Comparison of ENCODE assay signal across 1 cellular context in the genomic region with DNA sequence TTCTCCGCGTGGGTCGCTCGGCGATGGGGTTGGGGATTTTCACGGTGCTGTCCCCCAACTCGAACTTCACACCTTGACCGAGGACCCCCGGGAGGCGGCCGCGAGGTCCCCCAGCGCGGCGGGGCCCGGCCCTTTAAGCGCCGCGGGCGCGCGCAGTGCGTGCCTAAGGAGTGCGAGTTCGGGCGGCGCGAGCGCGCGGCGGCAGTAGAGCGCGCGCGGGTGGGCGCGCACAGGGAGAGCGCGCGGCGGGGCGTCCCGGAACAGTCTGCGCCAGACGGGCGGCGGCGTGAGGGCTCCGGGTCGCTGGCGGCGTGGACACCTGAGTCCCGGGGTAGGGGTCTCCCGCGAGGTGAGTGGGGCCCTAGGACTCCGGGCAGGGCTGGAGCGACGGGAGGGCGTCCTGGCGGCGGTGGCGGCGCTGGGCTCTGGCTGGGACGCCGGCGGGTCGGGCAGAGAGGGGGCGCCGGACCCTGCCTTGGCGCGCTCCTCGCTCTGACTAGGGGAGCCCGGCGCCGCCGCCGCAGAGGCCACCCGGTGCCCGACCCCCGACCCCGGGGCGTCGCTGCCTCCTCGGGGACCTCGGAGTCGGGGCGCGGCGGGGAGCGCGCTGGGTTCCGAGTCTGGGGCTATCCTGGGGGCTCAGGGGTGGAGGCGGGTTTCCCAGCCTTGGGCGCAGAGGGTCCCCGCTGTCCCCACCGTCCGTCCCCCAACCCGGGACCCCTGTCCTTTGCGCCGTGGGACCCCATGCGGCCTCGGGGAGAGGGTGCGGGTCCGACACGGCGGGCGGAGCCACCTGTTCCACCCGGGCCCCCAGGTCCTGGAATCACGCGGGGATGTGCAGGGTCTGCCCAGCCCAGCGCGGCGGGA.
TF ChIP-seq lines count a peak whose summit lies in the region.

A gene with protein sequence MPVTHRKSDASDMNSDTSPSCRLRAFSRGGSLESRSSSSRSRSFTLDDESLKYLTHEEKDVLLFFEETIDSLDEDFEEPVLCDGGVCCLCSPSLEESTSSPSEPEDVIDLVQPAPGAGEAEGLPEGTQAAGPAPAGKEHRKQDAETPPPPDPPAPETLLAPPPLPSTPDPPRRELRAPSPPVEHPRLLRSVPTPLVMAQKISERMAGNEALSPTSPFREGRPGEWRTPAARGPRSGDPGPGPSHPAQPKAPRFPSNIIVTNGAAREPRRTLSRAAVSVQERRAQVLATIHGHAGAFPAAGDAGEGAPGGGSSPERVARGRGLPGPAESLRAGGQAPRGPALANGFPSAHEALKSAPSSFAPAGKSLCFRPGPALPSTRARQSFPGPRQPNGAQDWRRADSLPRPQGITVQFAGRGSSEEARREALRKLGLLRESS (plus strand): TSS at position 235 of the 867 bp plus-strand sequence. CDS start 28,722 bp downstream, outside the sequence.

TF ChIP-seq in HepG2, 621 proteins besides CTCF, POLR2A, EP300 and RAD21 (continued from another document and continues in another):
- TF ChIP-seq, protein P1, sequence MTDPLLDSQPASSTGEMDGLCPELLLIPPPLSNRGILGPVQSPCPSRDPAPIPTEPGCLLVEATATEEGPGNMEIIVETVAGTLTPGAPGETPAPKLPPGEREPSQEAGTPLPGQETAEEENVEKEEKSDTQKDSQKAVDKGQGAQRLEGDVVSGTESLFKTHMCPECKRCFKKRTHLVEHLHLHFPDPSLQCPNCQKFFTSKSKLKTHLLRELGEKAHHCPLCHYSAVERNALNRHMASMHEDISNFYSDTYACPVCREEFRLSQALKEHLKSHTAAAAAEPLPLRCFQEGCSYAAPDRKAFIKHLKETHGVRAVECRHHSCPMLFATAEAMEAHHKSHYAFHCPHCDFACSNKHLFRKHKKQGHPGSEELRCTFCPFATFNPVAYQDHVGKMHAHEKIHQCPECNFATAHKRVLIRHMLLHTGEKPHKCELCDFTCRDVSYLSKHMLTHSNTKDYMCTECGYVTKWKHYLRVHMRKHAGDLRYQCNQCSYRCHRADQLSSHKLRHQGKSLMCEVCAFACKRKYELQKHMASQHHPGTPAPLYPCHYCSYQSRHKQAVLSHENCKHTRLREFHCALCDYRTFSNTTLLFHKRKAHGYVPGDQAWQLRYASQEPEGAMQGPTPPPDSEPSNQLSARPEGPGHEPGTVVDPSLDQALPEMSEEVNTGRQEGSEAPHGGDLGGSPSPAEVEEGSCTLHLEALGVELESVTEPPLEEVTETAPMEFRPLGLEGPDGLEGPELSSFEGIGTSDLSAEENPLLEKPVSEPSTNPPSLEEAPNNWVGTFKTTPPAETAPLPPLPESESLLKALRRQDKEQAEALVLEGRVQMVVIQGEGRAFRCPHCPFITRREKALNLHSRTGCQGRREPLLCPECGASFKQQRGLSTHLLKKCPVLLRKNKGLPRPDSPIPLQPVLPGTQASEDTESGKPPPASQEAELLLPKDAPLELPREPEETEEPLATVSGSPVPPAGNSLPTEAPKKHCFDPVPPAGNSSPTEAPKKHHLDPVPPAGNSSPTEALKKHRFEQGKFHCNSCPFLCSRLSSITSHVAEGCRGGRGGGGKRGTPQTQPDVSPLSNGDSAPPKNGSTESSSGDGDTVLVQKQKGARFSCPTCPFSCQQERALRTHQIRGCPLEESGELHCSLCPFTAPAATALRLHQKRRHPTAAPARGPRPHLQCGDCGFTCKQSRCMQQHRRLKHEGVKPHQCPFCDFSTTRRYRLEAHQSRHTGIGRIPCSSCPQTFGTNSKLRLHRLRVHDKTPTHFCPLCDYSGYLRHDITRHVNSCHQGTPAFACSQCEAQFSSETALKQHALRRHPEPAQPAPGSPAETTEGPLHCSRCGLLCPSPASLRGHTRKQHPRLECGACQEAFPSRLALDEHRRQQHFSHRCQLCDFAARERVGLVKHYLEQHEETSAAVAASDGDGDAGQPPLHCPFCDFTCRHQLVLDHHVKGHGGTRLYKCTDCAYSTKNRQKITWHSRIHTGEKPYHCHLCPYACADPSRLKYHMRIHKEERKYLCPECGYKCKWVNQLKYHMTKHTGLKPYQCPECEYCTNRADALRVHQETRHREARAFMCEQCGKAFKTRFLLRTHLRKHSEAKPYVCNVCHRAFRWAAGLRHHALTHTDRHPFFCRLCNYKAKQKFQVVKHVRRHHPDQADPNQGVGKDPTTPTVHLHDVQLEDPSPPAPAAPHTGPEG (CRISPR knock-in tag; IDR thresholded peaks at IDR 0.05): no peak
- TF ChIP-seq SOX13 (IDR thresholded peaks at IDR 0.05): no peak
- TF ChIP-seq SOX13 (CRISPR knock-in tag; conservative IDR thresholded peaks at IDR 0.05 in 1 of 2, IDR thresholded peaks at IDR 0.05 in 1 of 2): no peak
- TF ChIP-seq TBP (CRISPR knock-in tag; IDR thresholded peaks at IDR 0.05): no peak
- TF ChIP-seq ZNF335 (CRISPR knock-in tag; IDR thresholded peaks at IDR 0.05): no peak
- TF ChIP-seq ZNF816 (CRISPR knock-in tag; IDR thresholded peaks at IDR 0.05; ENCODE audit: borderline replicate concordance): no peak
- TF ChIP-seq HNRNPH1 (optimal IDR thresholded peaks at IDR 0.05; ENCODE audit: low read depth, low read length): no peak
- TF ChIP-seq, protein P2, sequence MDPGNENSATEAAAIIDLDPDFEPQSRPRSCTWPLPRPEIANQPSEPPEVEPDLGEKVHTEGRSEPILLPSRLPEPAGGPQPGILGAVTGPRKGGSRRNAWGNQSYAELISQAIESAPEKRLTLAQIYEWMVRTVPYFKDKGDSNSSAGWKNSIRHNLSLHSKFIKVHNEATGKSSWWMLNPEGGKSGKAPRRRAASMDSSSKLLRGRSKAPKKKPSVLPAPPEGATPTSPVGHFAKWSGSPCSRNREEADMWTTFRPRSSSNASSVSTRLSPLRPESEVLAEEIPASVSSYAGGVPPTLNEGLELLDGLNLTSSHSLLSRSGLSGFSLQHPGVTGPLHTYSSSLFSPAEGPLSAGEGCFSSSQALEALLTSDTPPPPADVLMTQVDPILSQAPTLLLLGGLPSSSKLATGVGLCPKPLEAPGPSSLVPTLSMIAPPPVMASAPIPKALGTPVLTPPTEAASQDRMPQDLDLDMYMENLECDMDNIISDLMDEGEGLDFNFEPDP (CRISPR knock-in tag; conservative IDR thresholded peaks at IDR 0.05): no peak
- TF ChIP-seq ZNF34 (CRISPR knock-in tag; IDR thresholded peaks at IDR 0.05; ENCODE audit: borderline replicate concordance): no peak
- TF ChIP-seq ZBTB38 (CRISPR knock-in tag; IDR thresholded peaks at IDR 0.05): no peak
- no peak for TF ChIP-seq MTA3 (CRISPR knock-in tag; IDR thresholded peaks at IDR 0.05)
- TF ChIP-seq ZFP1 (CRISPR knock-in tag; IDR thresholded peaks at IDR 0.05): no peak
- no peak for TF ChIP-seq CREB1 (IDR thresholded peaks at IDR 0.05)
- no peak for TF ChIP-seq CREB1 (CRISPR knock-in tag; IDR thresholded peaks at IDR 0.05)
- no peak for TF ChIP-seq MIXL1 (CRISPR knock-in tag; IDR thresholded peaks at IDR 0.05)
- TF ChIP-seq SUZ12 (IDR thresholded peaks at IDR 0.05; ENCODE audit: low read depth, low read length): no peak
- no peak; the same call in 1 of the 2 replicates for TF ChIP-seq RXRA (CRISPR knock-in tag; IDR thresholded peaks at IDR 0.05)
- TF ChIP-seq KMT2A (CRISPR knock-in tag; IDR thresholded peaks at IDR 0.05): no peak
- TF ChIP-seq TEAD3 (CRISPR knock-in tag; optimal IDR thresholded peaks at IDR 0.05; ENCODE audit: borderline replicate concordance): no peak
- TF ChIP-seq STAG1 (CRISPR knock-in tag; IDR thresholded peaks at IDR 0.05): no peak
- no peak for TF ChIP-seq ZNF546 (CRISPR knock-in tag; conservative IDR thresholded peaks at IDR 0.05)
- TF ChIP-seq ZNF747 (CRISPR knock-in tag; IDR thresholded peaks at IDR 0.05; ENCODE audit: borderline replicate concordance): no peak
- TF ChIP-seq NFYB (CRISPR knock-in tag; IDR thresholded peaks at IDR 0.05): no peak
- no peak for TF ChIP-seq ZNF652 (CRISPR knock-in tag; IDR thresholded peaks at IDR 0.05; ENCODE audit: borderline replicate concordance, low read depth)
- TF ChIP-seq ZNF792 (CRISPR knock-in tag; IDR thresholded peaks at IDR 0.05): no peak; the same call in 1 of the 2 replicates
- TF ChIP-seq HNF4G (IDR thresholded peaks at IDR 0.05; ENCODE audit: borderline replicate concordance, low read depth, low read length): no peak
- TF ChIP-seq HNF4G (CRISPR knock-in tag; IDR thresholded peaks at IDR 0.05; ENCODE audit: borderline replicate concordance, low read depth): no peak
- TF ChIP-seq, protein P3, sequence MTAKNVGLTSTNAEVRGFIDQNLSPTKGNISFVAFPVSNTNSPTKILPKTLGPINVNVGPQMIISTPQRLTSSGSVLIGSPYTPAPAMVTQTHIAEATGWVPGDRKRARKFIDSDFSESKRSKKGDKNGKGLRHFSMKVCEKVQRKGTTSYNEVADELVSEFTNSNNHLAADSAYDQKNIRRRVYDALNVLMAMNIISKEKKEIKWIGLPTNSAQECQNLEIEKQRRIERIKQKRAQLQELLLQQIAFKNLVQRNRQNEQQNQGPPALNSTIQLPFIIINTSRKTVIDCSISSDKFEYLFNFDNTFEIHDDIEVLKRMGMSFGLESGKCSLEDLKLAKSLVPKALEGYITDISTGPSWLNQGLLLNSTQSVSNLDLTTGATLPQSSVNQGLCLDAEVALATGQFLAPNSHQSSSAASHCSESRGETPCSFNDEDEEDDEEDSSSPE (CRISPR knock-in tag; IDR thresholded peaks at IDR 0.05): 0 out of 2 replicates have a peak, but pooled peaks have one; percentile 39
- TF ChIP-seq, protein P4, sequence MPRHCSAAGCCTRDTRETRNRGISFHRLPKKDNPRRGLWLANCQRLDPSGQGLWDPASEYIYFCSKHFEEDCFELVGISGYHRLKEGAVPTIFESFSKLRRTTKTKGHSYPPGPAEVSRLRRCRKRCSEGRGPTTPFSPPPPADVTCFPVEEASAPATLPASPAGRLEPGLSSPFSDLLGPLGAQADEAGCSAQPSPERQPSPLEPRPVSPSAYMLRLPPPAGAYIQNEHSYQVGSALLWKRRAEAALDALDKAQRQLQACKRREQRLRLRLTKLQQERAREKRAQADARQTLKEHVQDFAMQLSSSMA (CRISPR knock-in tag; IDR thresholded peaks at IDR 0.05): 0 out of 2 replicates have a peak, but pooled peaks have one; percentile 62
- no peak for TF ChIP-seq ZMYM2 (CRISPR knock-in tag; IDR thresholded peaks at IDR 0.05)
- TF ChIP-seq ZSCAN12 (CRISPR knock-in tag; IDR thresholded peaks at IDR 0.05): no peak
- no peak for TF ChIP-seq ZNF24 (IDR thresholded peaks at IDR 0.05)
- 0 out of 2 replicates have a peak, but pooled peaks have one; percentile 26 for TF ChIP-seq TOPORS (CRISPR knock-in tag; IDR thresholded peaks at IDR 0.05)
- no peak for TF ChIP-seq ZNF670 (CRISPR knock-in tag; IDR thresholded peaks at IDR 0.05; ENCODE audit: borderline replicate concordance)
- no peak for TF ChIP-seq POLR2AphosphoS2 (IDR thresholded peaks at IDR 0.05; ENCODE audit: low read depth, low read length)
- TF ChIP-seq SRSF1 (optimal IDR thresholded peaks at IDR 0.05; ENCODE audit: low read depth, low read length): no peak
- TF ChIP-seq NCOA1 (CRISPR knock-in tag; IDR thresholded peaks at IDR 0.05): no peak
- TF ChIP-seq ZNF331 (CRISPR knock-in tag; IDR thresholded peaks at IDR 0.05): peak; percentile 24; the same call in 1 of the 2 replicates
- no peak for TF ChIP-seq ZNF75D (CRISPR knock-in tag; IDR thresholded peaks at IDR 0.05; ENCODE audit: borderline replicate concordance)
- no peak for TF ChIP-seq TP53 (CRISPR knock-in tag; conservative IDR thresholded peaks at IDR 0.05)
- no peak; the same call in 1 of the 2 replicates for TF ChIP-seq ZNF782 (CRISPR knock-in tag; IDR thresholded peaks at IDR 0.05; ENCODE audit: borderline replicate concordance)
- TF ChIP-seq ZNF484 (CRISPR knock-in tag; IDR thresholded peaks at IDR 0.05; ENCODE audit: borderline replicate concordance, low read depth): no peak
- no peak for TF ChIP-seq ZNF598 (CRISPR knock-in tag; IDR thresholded peaks at IDR 0.05; ENCODE audit: borderline replicate concordance)
- no peak for TF ChIP-seq SATB2 (CRISPR knock-in tag; IDR thresholded peaks at IDR 0.05)
- TF ChIP-seq ZNF549 (CRISPR knock-in tag; IDR thresholded peaks at IDR 0.05): no peak
- TF ChIP-seq BORCS8-MEF2B (CRISPR knock-in tag; IDR thresholded peaks at IDR 0.05): no peak
- TF ChIP-seq SPEN (CRISPR knock-in tag; IDR thresholded peaks at IDR 0.05; ENCODE audit: low read depth): peak; percentile 74
- TF ChIP-seq ETV5 (CRISPR knock-in tag; IDR thresholded peaks at IDR 0.05; ENCODE audit: borderline replicate concordance): no peak
- no peak for TF ChIP-seq PITX1 (CRISPR knock-in tag; IDR thresholded peaks at IDR 0.05)
- TF ChIP-seq, protein P5, sequence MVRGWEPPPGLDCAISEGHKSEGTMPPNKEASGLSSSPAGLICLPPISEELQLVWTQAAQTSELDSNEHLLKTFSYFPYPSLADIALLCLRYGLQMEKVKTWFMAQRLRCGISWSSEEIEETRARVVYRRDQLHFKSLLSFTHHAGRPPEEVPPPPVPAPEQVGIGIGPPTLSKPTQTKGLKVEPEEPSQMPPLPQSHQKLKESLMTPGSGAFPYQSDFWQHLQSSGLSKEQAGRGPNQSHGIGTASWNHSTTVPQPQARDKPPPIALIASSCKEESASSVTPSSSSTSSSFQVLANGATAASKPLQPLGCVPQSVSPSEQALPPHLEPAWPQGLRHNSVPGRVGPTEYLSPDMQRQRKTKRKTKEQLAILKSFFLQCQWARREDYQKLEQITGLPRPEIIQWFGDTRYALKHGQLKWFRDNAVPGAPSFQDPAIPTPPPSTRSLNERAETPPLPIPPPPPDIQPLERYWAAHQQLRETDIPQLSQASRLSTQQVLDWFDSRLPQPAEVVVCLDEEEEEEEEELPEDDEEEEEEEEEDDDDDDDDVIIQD (CRISPR knock-in tag; IDR thresholded peaks at IDR 0.05; ENCODE audit: low read depth): no peak
- TF ChIP-seq, protein P6, sequence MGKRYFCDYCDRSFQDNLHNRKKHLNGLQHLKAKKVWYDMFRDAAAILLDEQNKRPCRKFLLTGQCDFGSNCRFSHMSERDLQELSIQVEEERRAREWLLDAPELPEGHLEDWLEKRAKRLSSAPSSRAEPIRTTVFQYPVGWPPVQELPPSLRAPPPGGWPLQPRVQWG (CRISPR knock-in tag; IDR thresholded peaks at IDR 0.05; ENCODE audit: borderline replicate concordance, low read depth): no peak
- TF ChIP-seq ZNF674 (CRISPR knock-in tag; IDR thresholded peaks at IDR 0.05; ENCODE audit: low read depth): no peak
- TF ChIP-seq CEBPG (CRISPR knock-in tag; IDR thresholded peaks at IDR 0.05): no peak
- TF ChIP-seq KLF6 (CRISPR knock-in tag; IDR thresholded peaks at IDR 0.05): 0 out of 2 replicates have a peak, but pooled peaks have one; percentile 61
- no peak for TF ChIP-seq SETDB1 (CRISPR knock-in tag; IDR thresholded peaks at IDR 0.05; ENCODE audit: borderline replicate concordance)
